Comparison of ENCODE assay signal across 30 cellular contexts in the genomic region with DNA sequence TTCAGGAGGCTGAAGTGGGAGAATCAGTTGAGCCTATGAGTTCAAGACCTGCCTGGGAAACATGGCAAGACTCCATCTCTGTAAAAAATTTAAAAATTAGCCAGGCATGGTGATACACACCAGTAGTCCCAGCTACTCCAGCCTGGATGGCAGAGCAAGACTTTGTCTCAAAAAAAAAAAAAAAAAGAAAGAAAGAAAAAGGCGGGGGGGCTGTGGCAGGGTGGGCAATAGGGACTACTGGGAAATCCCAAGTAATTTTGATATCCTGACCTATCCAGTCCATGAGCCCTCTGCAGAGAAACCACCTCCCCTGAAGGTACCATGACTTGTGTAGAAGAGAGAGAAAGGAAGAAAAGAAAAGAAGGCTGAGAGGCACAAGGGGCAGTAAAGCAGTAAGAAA. TPM values are rescaled to one million over a fixed set of nuclear protein-coding genes. Genes with fewer than 3 reads are reported as not detected.
DNase-seq lines count a peak whose midpoint lies in the region; ATAC-seq and TF ChIP-seq lines count a peak whose summit lies in the region.
"Had no signal": no experiment of that assay in that cellular context is flagged by ENCODE, and none has a peak within 500 bp of the region (broad histone marks: within the 10 kb centered on the region; RNA-seq: fewer than 3 reads in every experiment).

No MANE protein-coding gene starts in this region.

- H2BK5ac ChIP-seq in trophoblast cell (ENCODE audit: low read depth, low read length, poor library complexity) = no peak overlapping the region

- H4K91ac ChIP-seq in trophoblast cell (ENCODE audit: low read depth, low read length) = peak overlapping the region; percentile 43

- H4K20me1 ChIP-seq in GM23248 (ENCODE audit: insufficient read depth) = no peaks in the 10 kb centered on the region

- peak overlapping the region; percentile 61; the same call in 1 of the 2 replicates for H3K9ac ChIP-seq in GM23248
- H3K9ac ChIP-seq in trophoblast cell (ENCODE audit: low read length) = no peak overlapping the region
- H3K9ac ChIP-seq: KMS-11 had no signal

- H3F3A ChIP-seq in GM23248 (ENCODE audit: insufficient read depth) = peaks cover 60% of the 10 kb centered on the region

- intact Hi-C loops in upper lobe of right lung (cut with DNase I) = no loop called here

- in situ Hi-C loops in GM23248 (cut with MboI) = no loop called here

- peak overlapping the region; percentile 55; the same call in 1 of the 2 replicates for H3K4me3 ChIP-seq in GM23248
- no peak overlapping the region for H3K4me3 ChIP-seq in trophoblast cell (ENCODE audit: low read depth, low read length)
- no peak overlapping the region for H3K4me3 ChIP-seq in upper lobe of right lung
- H3K4me3 ChIP-seq: ascending aorta, dorsolateral prefrontal cortex, heart left ventricle, spleen, thoracic aorta had no signal

- TF ChIP-seq RAD21 in Ishikawa (IDR thresholded peaks at IDR 0.05; ENCODE audit: low read depth) = no peak

- H3K79me1 ChIP-seq in trophoblast cell (ENCODE audit: low read length) = peaks cover 23% of the 10 kb centered on the region

- peaks cover under 1% of the 10 kb centered on the region for H3K9me3 Mint-ChIP-seq in activated CD8-positive, alpha-beta memory T cell treated with anti-CD3 and anti-CD28 coated beads, Interleukin-2, amount 10 ng/mL, durations not matched to agents 7 days and 5 days (ENCODE audit: low read depth)
- H3K9me3 Mint-ChIP-seq: activated T-helper 17 cell treated with anti-CD3 and anti-CD28 coated beads, Interleukin-2, amount 50 U/mL, for 72 hours; central memory CD8-positive, alpha-beta T cell had no signal

- no peak for DNase-seq in GM23248
- DNase-seq in glomerular visceral epithelial cell (ENCODE audit: extremely low spot score) = peak; percentile 67
- no peak for DNase-seq in trophoblast cell
- no peak for DNase-seq in DMS79 treated with DMSO at 0.1 percent for 48 hours (lab: John Stamatoyannopoulos, UW)
- no peak for DNase-seq in upper lobe of right lung
- no peak for DNase-seq in activated CD8-positive, alpha-beta memory T cell treated with anti-CD3 and anti-CD28 coated beads, Interleukin-2, amount 10 ng/mL, durations not matched to agents 7 days and 5 days
- DNase-seq: activated CD4-positive, alpha-beta T cell treated with anti-CD3 and anti-CD28 coated beads, Interleukin-2, amount 50 U/mL, for 48 hours; activated CD8-positive, alpha-beta memory T cell treated with anti-CD3 and anti-CD28 coated beads, Interleukin-2, amount 50 U/mL, for 48 hours; CD4-positive, alpha-beta T cell; DMS 273 treated with DMSO at 0.1 percent for 48 hours; dorsolateral prefrontal cortex; heart left ventricle; left cardiac atrium; NCI-H187; NCI-H2171 treated with DMSO at 0.1 percent for 48 hours; occipital lobe; RPMI8226; spleen; stimulated activated CD4-positive, alpha-beta T cell treated with anti-CD3 and anti-CD28 coated beads, Interleukin-4, amount 100 ng/mL, for 1 hour; stimulated activated naive B cell treated with anti-CD40 and anti-IgM and Interleukin-4, amounts not matched to agents 10 μg/mL and 1 μg/mL and 100 μg/mL, for 72 hours had no signal

- H4K8ac ChIP-seq in trophoblast cell (ENCODE audit: low read depth, low read length) = no peak overlapping the region

- H3K4me3 Mint-ChIP-seq in activated CD8-positive, alpha-beta memory T cell treated with anti-CD3 and anti-CD28 coated beads, Interleukin-2, amount 10 ng/mL, durations not matched to agents 7 days and 5 days = no peak overlapping the region
- H3K4me3 Mint-ChIP-seq: activated naive CD8-positive, alpha-beta T cell; activated T-helper 17 cell treated with anti-CD3 and anti-CD28 coated beads, Interleukin-2, amount 50 U/mL, for 72 hours; CD4-positive, alpha-beta T cell; central memory CD8-positive, alpha-beta T cell; stimulated activated naive B cell treated with anti-CD40 and anti-IgM and Interleukin-4, amounts not matched to agents 10 μg/mL and 1 μg/mL and 100 μg/mL, for 72 hours; T-helper 2 cell treated with Interferon-gamma antibody and Interleukin-4, amounts not matched to agents 5 μg/mL and 100 μg/mL, for 36 hours had no signal

- H3K4ac ChIP-seq in trophoblast cell (ENCODE audit: low read depth, low read length) = no peak overlapping the region

- no peak overlapping the region for H3K18ac ChIP-seq in trophoblast cell (ENCODE audit: low read length)

- H3K23ac ChIP-seq in trophoblast cell (ENCODE audit: low read length) = no peak overlapping the region

- peak overlapping the region; percentile 30 for H2BK12ac ChIP-seq in trophoblast cell (ENCODE audit: low read length)

- no peaks in the 10 kb centered on the region for H3K9me2 ChIP-seq in GM23248 (ENCODE audit: insufficient read depth)

- H3K27me3 ChIP-seq in GM23248 (replicated peaks; ENCODE audit: insufficient read depth) (no peaks in the 10 kb centered on the region), trophoblast cell (ENCODE audit: insufficient read depth, low read length) (no peaks in the 10 kb centered on the region), upper lobe of right lung (no peaks in the 10 kb centered on the region)
- H3K27me3 ChIP-seq: ascending aorta, heart left ventricle, spleen had no signal

- no peak overlapping the region for H4K12ac ChIP-seq in trophoblast cell (ENCODE audit: low read depth, low read length)

- TF ChIP-seq CTCF in upper lobe of right lung (IDR thresholded peaks at IDR 0.05) = no peak

- H3K36me3 Mint-ChIP-seq in activated CD8-positive, alpha-beta memory T cell treated with anti-CD3 and anti-CD28 coated beads, Interleukin-2, amount 10 ng/mL, durations not matched to agents 7 days and 5 days = no peaks in the 10 kb centered on the region

- CTCF ChIA-PET in activated CD8-positive, alpha-beta memory T cell treated with anti-CD3 and anti-CD28 coated beads, Interleukin-2, amount 10 ng/mL, durations not matched to agents 7 days and 5 days (lab: Charles Lee) = no interaction called here

- TF ChIP-seq EP300 in Ishikawa (IDR thresholded peaks at IDR 0.05; ENCODE audit: borderline replicate concordance) = no peak

- no peak overlapping the region for H3K14ac ChIP-seq in trophoblast cell (ENCODE audit: low read length)

- H3K27me3 Mint-ChIP-seq in activated CD8-positive, alpha-beta memory T cell treated with anti-CD3 and anti-CD28 coated beads, Interleukin-2, amount 10 ng/mL, durations not matched to agents 7 days and 5 days = peaks cover 12% of the 10 kb centered on the region
- H3K27me3 Mint-ChIP-seq: activated naive CD8-positive, alpha-beta T cell; activated T-helper 17 cell treated with anti-CD3 and anti-CD28 coated beads, Interleukin-2, amount 50 U/mL, for 72 hours; CD4-positive, alpha-beta T cell; central memory CD8-positive, alpha-beta T cell; stimulated activated naive B cell treated with anti-CD40 and anti-IgM and Interleukin-4, amounts not matched to agents 10 μg/mL and 1 μg/mL and 100 μg/mL, for 72 hours had no signal

- H2AFZ ChIP-seq in GM23248 = 0 out of 2 replicates have a peak overlapping the region, but pooled peaks have one; percentile 21
- no peak overlapping the region for H2AFZ ChIP-seq in trophoblast cell (ENCODE audit: insufficient read depth, low read length, poor library complexity)

- ATAC-seq in upper lobe of right lung = no peak
- no peak for ATAC-seq in activated CD8-positive, alpha-beta memory T cell treated with anti-CD3 and anti-CD28 coated beads, Interleukin-2, amount 10 ng/mL, durations not matched to agents 7 days and 5 days
- ATAC-seq: activated T-helper 17 cell treated with anti-CD3 and anti-CD28 coated beads, Interleukin-2, amount 50 U/mL, for 72 hours; heart left ventricle; left cardiac atrium; stimulated activated naive B cell treated with anti-CD40 and anti-IgM and Interleukin-4, amounts not matched to agents 10 μg/mL and 1 μg/mL and 100 μg/mL, for 72 hours had no signal

- peak overlapping the region; percentile 44 for H2BK120ac ChIP-seq in trophoblast cell (ENCODE audit: insufficient read depth, low read length, poor library complexity)

- H3K79me2 ChIP-seq in GM23248 (ENCODE audit: insufficient read depth) = peaks cover 2% of the 10 kb centered on the region; the same call in 1 of the 2 replicates
- peaks cover 2% of the 10 kb centered on the region for H3K79me2 ChIP-seq in trophoblast cell (ENCODE audit: control insufficient read depth, insufficient read depth, low read length, poor library complexity)

- no peak overlapping the region for H2AK5ac ChIP-seq in trophoblast cell (ENCODE audit: low read length)

- H3K9me3 ChIP-seq in GM23248 (ENCODE audit: low read depth) = no peaks in the 10 kb centered on the region
- H3K9me3 ChIP-seq in trophoblast cell (ENCODE audit: insufficient read depth, low read depth, low read length) = peaks cover 3% of the 10 kb centered on the region
- H3K9me3 ChIP-seq in upper lobe of right lung = no peaks in the 10 kb centered on the region
- H3K9me3 ChIP-seq: thoracic aorta had no signal

- H3K36me3 ChIP-seq in GM23248 (ENCODE audit: low read depth) (no peaks in the 10 kb centered on the region), trophoblast cell (ENCODE audit: control insufficient read depth in 1 of 2, insufficient read depth in 2 of 2, low read length in 2 of 2) (no peaks in the 10 kb centered on the region), upper lobe of right lung (no peaks in the 10 kb centered on the region)
- H3K36me3 ChIP-seq: ascending aorta, spleen, thoracic aorta had no signal

- peak overlapping the region; percentile 66 for H3K4me2 ChIP-seq in GM23248 (ENCODE audit: unreplicated experiment)
- no peak overlapping the region for H3K4me2 ChIP-seq in trophoblast cell (ENCODE audit: low read length)
- H3K4me2 ChIP-seq: KMS-11 had no signal

- H3K27ac ChIP-seq in GM23248 (peak overlapping the region; percentile 86), trophoblast cell (ENCODE audit: low read depth, low read length) (no peak overlapping the region), upper lobe of right lung (no peak overlapping the region)
- H3K27ac ChIP-seq: ascending aorta, dorsolateral prefrontal cortex, KMS-11, spleen, thoracic aorta had no signal

- H3K4me1 Mint-ChIP-seq in activated CD8-positive, alpha-beta memory T cell treated with anti-CD3 and anti-CD28 coated beads, Interleukin-2, amount 10 ng/mL, durations not matched to agents 7 days and 5 days = no peaks in the 10 kb centered on the region
- H3K4me1 Mint-ChIP-seq: activated T-helper 17 cell treated with anti-CD3 and anti-CD28 coated beads, Interleukin-2, amount 50 U/mL, for 72 hours; central memory CD8-positive, alpha-beta T cell had no signal

- H3K4me1 ChIP-seq in GM23248 (ENCODE audit: insufficient read depth) = peaks cover 53% of the 10 kb centered on the region
- peaks cover 16 to 26% of the 10 kb centered on the region in 2 experiments for H3K4me1 ChIP-seq in trophoblast cell (ENCODE audit: control insufficient read depth in 1 of 2, insufficient read depth in 2 of 2, low read length in 2 of 2)
- H3K4me1 ChIP-seq in upper lobe of right lung = no peaks in the 10 kb centered on the region
- H3K4me1 ChIP-seq: ascending aorta had no signal

- 60 to 100% methylated on average over 1 of the region's 1 CpG for WGBS in GM23248 (ENCODE audit: low coverage in 1 of 2, low lambda C conversion rate in 2 of 2, missing lambda C conversion rate in 2 of 2), 2 experiments
- no CpG with 5 or more reads among the region's 1 CpG for WGBS in trophoblast cell (ENCODE audit: extremely low coverage, insufficient coverage, insufficient read length)

- H3K27ac Mint-ChIP-seq in activated CD8-positive, alpha-beta memory T cell treated with anti-CD3 and anti-CD28 coated beads, Interleukin-2, amount 10 ng/mL, durations not matched to agents 7 days and 5 days = no peak overlapping the region
- H3K27ac Mint-ChIP-seq: activated naive CD8-positive, alpha-beta T cell; activated T-helper 17 cell treated with anti-CD3 and anti-CD28 coated beads, Interleukin-2, amount 50 U/mL, for 72 hours; CD4-positive, alpha-beta T cell; stimulated activated naive B cell treated with anti-CD40 and anti-IgM and Interleukin-4, amounts not matched to agents 10 μg/mL and 1 μg/mL and 100 μg/mL, for 72 hours; T-helper 2 cell treated with Interferon-gamma antibody and Interleukin-4, amounts not matched to agents 5 μg/mL and 100 μg/mL, for 36 hours had no signal

RNA-seq across cellular contexts. Expression of gene ALPK2, which starts 45.3 kb away (rescaled TPM):
- 85.0 and 98.6 TPM in 2 replicates for total RNA-seq in GM23248 (2014; rRNA removed; shearing (Covaris generic))
- 41.2 and 55.1 TPM in 2 replicates for polyA plus RNA-seq in GM23248 (2016; fragmentation: Nextera tagmentation; extraction: Ambion mirVana)
- polyA plus RNA-seq in trophoblast cell (2013) = 8.5 and 8.7 TPM in 2 replicates
- total RNA-seq in upper lobe of right lung = 0.29 TPM
- under 1 TPM in 1 of 2 experiments, not detected in 1; 0.33 TPM for total RNA-seq in activated CD8-positive, alpha-beta memory T cell treated with anti-CD3 and anti-CD28 coated beads, Interleukin-2, amount 10 ng/mL, durations not matched to agents 7 days and 5 days
- total RNA-seq: ascending aorta, HT-29, thoracic aorta had no signal
- polyA plus RNA-seq: mammary epithelial cell had no signal

Comparison
In these comparisons a context has a peak if more than half of its experiments do, and no peak if none do; other contexts are left out.
1. RNA of gene ALPK2, which starts 45.3 kb away (total RNA-seq): 85.0 to 98.6 TPM in GM23248; 0.33 TPM in activated CD8-positive, alpha-beta memory T cell treated with anti-CD3 and anti-CD28 coated beads, Interleukin-2, amount 10 ng/mL, durations not matched to agents 7 days and 5 days and 0.29 TPM in upper lobe of right lung (single experiment); every median in the first group is over 10 times any median in the second.